In the genomic region with DNA sequence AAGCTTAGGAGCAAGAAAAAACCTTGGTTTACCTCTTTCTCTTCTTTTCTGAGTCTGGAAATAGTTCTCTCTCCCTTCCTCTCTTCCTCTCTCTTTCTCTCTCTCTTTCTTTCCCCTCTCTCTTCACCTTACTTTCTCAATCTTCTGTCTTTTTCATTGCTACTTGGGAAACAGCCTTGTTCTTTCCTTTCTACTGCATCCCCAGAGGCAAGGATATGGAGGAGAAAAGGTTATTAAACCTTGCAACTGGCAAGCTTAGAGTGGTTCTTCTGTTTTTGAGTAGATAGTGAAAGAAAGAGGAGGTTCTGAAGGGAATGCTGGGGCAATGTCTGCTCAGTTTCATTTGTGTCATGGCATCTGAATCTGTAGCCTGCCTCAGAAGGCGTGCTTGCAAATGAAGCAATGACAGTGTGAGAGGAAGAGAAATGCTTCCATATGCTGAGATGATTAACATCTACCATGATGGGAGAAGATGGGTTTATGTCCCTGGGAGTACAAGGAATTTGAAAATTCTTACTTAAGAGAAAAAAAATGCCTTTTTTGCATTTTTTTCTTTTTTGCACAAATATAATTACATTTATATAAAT, we compare ENCODE assay signal across 21 cellular contexts.
"Had no signal": no experiment of that assay in that cellular context is flagged by ENCODE, and none has a peak within 500 bp of the region (broad histone marks: within the 10 kb centered on the region; RNA-seq: fewer than 3 reads in every experiment).

No MANE protein-coding gene starts in this region.

- H3K4me1 Mint-ChIP-seq: activated CD8-positive, alpha-beta memory T cell treated with anti-CD3 and anti-CD28 coated beads, Interleukin-2, amount 10 ng/mL, durations not matched to agents 7 days and 5 days; activated naive CD4-positive, alpha-beta T cell treated with anti-CD3 and anti-CD28 coated beads, Interleukin-2, amount 10 ng/mL, durations not matched to agents 7 days and 5 days; immature natural killer cell; T-cell had no signal

- H3K4me3 ChIP-seq: adrenal gland, coronary artery, spleen, suprapubic skin, upper lobe of left lung had no signal

- H3K36me3 Mint-ChIP-seq: activated CD4-positive, alpha-beta memory T cell treated with anti-CD3 and anti-CD28 coated beads for 36 hours; activated CD8-positive, alpha-beta memory T cell treated with anti-CD3 and anti-CD28 coated beads, Interleukin-2, amount 10 ng/mL, durations not matched to agents 7 days and 5 days; activated naive CD4-positive, alpha-beta T cell treated with anti-CD3 and anti-CD28 coated beads, Interleukin-2, amount 10 ng/mL, durations not matched to agents 7 days and 5 days; immature natural killer cell; T-cell had no signal

- DNase-seq: activated CD4-positive, alpha-beta memory T cell treated with anti-CD3 and anti-CD28 coated beads for 36 hours; activated CD4-positive, alpha-beta T cell treated with anti-CD3 and anti-CD28 coated beads for 1 hour; activated CD8-positive, alpha-beta memory T cell treated with anti-CD3 and anti-CD28 coated beads, Interleukin-2, amount 10 ng/mL, durations not matched to agents 7 days and 5 days; activated naive CD4-positive, alpha-beta T cell treated with anti-CD3 and anti-CD28 coated beads, Interleukin-2, amount 10 ng/mL, durations not matched to agents 7 days and 5 days; activated T-cell treated with anti-CD3 and anti-CD28 coated beads, Interleukin-2, amount 50 U/mL, for 24 hours; adrenal gland; caudate nucleus; foreskin fibroblast; head of caudate nucleus; immature natural killer cell; spleen; T-cell; T-helper 9 cell; upper lobe of left lung had no signal

- H3K27ac Mint-ChIP-seq: activated CD4-positive, alpha-beta memory T cell treated with anti-CD3 and anti-CD28 coated beads for 36 hours; activated CD8-positive, alpha-beta memory T cell treated with anti-CD3 and anti-CD28 coated beads, Interleukin-2, amount 10 ng/mL, durations not matched to agents 7 days and 5 days; activated naive CD4-positive, alpha-beta T cell treated with anti-CD3 and anti-CD28 coated beads, Interleukin-2, amount 10 ng/mL, durations not matched to agents 7 days and 5 days; activated T-cell treated with anti-CD3 and anti-CD28 coated beads, Interleukin-2, amount 50 U/mL, for 24 hours; immature natural killer cell; stimulated activated naive CD8-positive, alpha-beta T cell treated with anti-CD3 and anti-CD28 coated beads, Interleukin-15, Interleukin-2, amounts not matched to agents 100 ng/mL and 50 ng/mL, for 24 hours; T-cell had no signal

- H3K36me3 ChIP-seq: adrenal gland, spleen, suprapubic skin, upper lobe of left lung had no signal

- H3K9me3 Mint-ChIP-seq: activated CD4-positive, alpha-beta memory T cell treated with anti-CD3 and anti-CD28 coated beads for 36 hours; activated naive CD4-positive, alpha-beta T cell treated with anti-CD3 and anti-CD28 coated beads, Interleukin-2, amount 10 ng/mL, durations not matched to agents 7 days and 5 days; activated T-cell treated with anti-CD3 and anti-CD28 coated beads, Interleukin-2, amount 50 U/mL, for 24 hours; neural crest cell; stimulated activated naive CD8-positive, alpha-beta T cell treated with anti-CD3 and anti-CD28 coated beads, Interleukin-15, Interleukin-2, amounts not matched to agents 100 ng/mL and 50 ng/mL, for 24 hours; T-cell had no signal

- H3K27me3 Mint-ChIP-seq: activated CD4-positive, alpha-beta memory T cell treated with anti-CD3 and anti-CD28 coated beads for 36 hours had no signal

- H3K27me3 ChIP-seq: adrenal gland, spleen, suprapubic skin, upper lobe of left lung had no signal

- ATAC-seq: activated CD8-positive, alpha-beta memory T cell treated with anti-CD3 and anti-CD28 coated beads, Interleukin-2, amount 10 ng/mL, durations not matched to agents 7 days and 5 days; esophagus mucosa; sciatic nerve; T-cell had no signal

- H3K4me1 ChIP-seq: adrenal gland, suprapubic skin, upper lobe of left lung had no signal

- H3K4me3 Mint-ChIP-seq: activated CD4-positive, alpha-beta memory T cell treated with anti-CD3 and anti-CD28 coated beads for 36 hours; activated CD8-positive, alpha-beta memory T cell treated with anti-CD3 and anti-CD28 coated beads, Interleukin-2, amount 10 ng/mL, durations not matched to agents 7 days and 5 days; activated naive CD4-positive, alpha-beta T cell treated with anti-CD3 and anti-CD28 coated beads, Interleukin-2, amount 10 ng/mL, durations not matched to agents 7 days and 5 days; activated T-cell treated with anti-CD3 and anti-CD28 coated beads, Interleukin-2, amount 50 U/mL, for 24 hours; immature natural killer cell; neural crest cell; stimulated activated naive CD8-positive, alpha-beta T cell treated with anti-CD3 and anti-CD28 coated beads, Interleukin-15, Interleukin-2, amounts not matched to agents 100 ng/mL and 50 ng/mL, for 24 hours; T-cell had no signal

- H3K9me3 ChIP-seq: adrenal gland, spleen, suprapubic skin, upper lobe of left lung had no signal

- H3K27ac ChIP-seq: adrenal gland, coronary artery, spleen, suprapubic skin, upper lobe of left lung, VCaP had no signal
